Comparison of ENCODE assay signal across 9 cellular contexts in the genomic region with DNA sequence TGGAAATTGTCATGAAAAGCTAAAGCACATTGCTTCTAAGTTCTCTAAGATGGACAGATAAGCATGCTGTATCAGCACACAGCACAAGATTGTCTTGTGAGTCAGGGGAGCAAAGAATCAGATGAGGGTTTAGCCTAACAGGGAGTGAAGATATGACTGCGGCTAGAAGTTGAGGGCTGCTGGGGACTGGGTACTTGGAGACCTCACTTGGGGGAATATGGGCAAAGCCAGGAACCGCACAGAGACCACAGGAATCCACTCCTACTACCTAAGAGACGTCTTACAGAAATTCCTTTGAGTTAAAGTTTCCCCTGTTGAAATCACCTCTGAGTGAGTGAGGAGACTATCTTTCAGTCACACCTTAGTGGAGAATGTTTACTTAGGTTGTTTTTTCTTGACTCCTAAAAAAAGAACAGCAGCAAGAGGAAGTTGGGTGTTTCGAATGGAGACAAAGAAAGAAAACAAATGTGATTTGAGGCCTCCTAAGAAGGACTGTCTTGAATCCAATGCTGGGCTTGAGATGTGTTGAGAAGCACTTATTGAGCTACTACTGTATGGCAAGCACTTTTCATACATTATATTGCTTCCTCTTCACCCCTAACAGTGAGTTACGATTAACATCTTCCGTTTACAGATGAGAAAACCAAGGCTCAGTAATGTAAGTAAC.
DNase-seq lines count a peak whose midpoint lies in the region; ATAC-seq and TF ChIP-seq lines count a peak whose summit lies in the region.
"Had no signal": no experiment of that assay in that cellular context is flagged by ENCODE, and none has a peak within 500 bp of the region (broad histone marks: within the 10 kb centered on the region; RNA-seq: fewer than 3 reads in every experiment).

No MANE protein-coding gene starts in this region.

- H3K4me3 Mint-ChIP-seq in activated CD4-positive, alpha-beta T cell treated with anti-CD3 and anti-CD28 coated beads, Interleukin-2, amount 10 ng/mL, durations not matched to agents 24 days and 14 days: peak overlapping the region; percentile 68

- peaks cover 93% of the 10 kb centered on the region for H3K4me1 Mint-ChIP-seq in activated CD4-positive, alpha-beta T cell treated with anti-CD3 and anti-CD28 coated beads, Interleukin-2, amount 10 ng/mL, durations not matched to agents 24 days and 14 days

- WGBS in thyroid gland, 2 donors: 58 to 79% methylated on average over 6 of the region's 6 CpGs

- peak overlapping the region; percentile 97 for H3K27ac Mint-ChIP-seq in activated CD4-positive, alpha-beta T cell treated with anti-CD3 and anti-CD28 coated beads, Interleukin-2, amount 10 ng/mL, durations not matched to agents 24 days and 14 days

- no peak overlapping the region for H3K4me3 ChIP-seq in lower lobe of right lung
- H3K4me3 ChIP-seq in thyroid gland (replicated peaks in 1 of 3): no peak overlapping the region
- H3K4me3 ChIP-seq in right atrium auricular region: no peak overlapping the region

- no peak for TF ChIP-seq CTCF in lower lobe of right lung (IDR thresholded peaks at IDR 0.05)
- no peak for TF ChIP-seq CTCF in thyroid gland (IDR thresholded peaks at IDR 0.05)
- no peak for TF ChIP-seq CTCF in right atrium auricular region (IDR thresholded peaks at IDR 0.05)

- H3K9me3 ChIP-seq in lower lobe of right lung: no peaks in the 10 kb centered on the region
- H3K9me3 ChIP-seq in thyroid gland: no peaks in the 10 kb centered on the region
- H3K9me3 ChIP-seq in right atrium auricular region: no peaks in the 10 kb centered on the region

- H3K9me3 Mint-ChIP-seq in activated CD4-positive, alpha-beta T cell treated with anti-CD3 and anti-CD28 coated beads, Interleukin-2, amount 10 ng/mL, durations not matched to agents 24 days and 14 days: no peaks in the 10 kb centered on the region

- H3K27me3 ChIP-seq in lower lobe of right lung (ENCODE audit: low read depth): no peaks in the 10 kb centered on the region
- no peaks in the 10 kb centered on the region for H3K27me3 ChIP-seq in thyroid gland
- no peaks in the 10 kb centered on the region for H3K27me3 ChIP-seq in right atrium auricular region

- H3K36me3 ChIP-seq in lower lobe of right lung (no peaks in the 10 kb centered on the region), thyroid gland (no peaks in the 10 kb centered on the region), right atrium auricular region (no peaks in the 10 kb centered on the region)

- intact Hi-C loops in activated CD4-positive, alpha-beta T cell treated with anti-CD3 and anti-CD28 coated beads, Interleukin-2, amount 10 ng/mL, durations not matched to agents 24 days and 14 days (cut with micrococcal nuclease): loop anchor here (1.0 to 10.0 kb wide), 5 partner anchors 11 to 1045 kb away; no protein-coding TSS in a partner anchor
- intact Hi-C loops in lower lobe of right lung (cut with DNase I) (no loop called here), thyroid gland (cut with DNase I) (no loop called here)

- peaks cover 10% of the 10 kb centered on the region for H3K36me3 Mint-ChIP-seq in activated CD4-positive, alpha-beta T cell treated with anti-CD3 and anti-CD28 coated beads, Interleukin-2, amount 10 ng/mL, durations not matched to agents 24 days and 14 days (ENCODE audit: low read depth)

- TF ChIP-seq POLR2A in thyroid gland (IDR thresholded peaks at IDR 0.05): no peak

- ATAC-seq in GM19035 (IDR thresholded peaks at IDR 0.05; ENCODE audit: unreplicated experiment) (peak; percentile 37), HG03135 (IDR thresholded peaks at IDR 0.05; ENCODE audit: unreplicated experiment) (peak; percentile 33), lower lobe of right lung (peak; percentile 91 to 92)

- no peaks in the 10 kb centered on the region for H3K27me3 Mint-ChIP-seq in activated CD4-positive, alpha-beta T cell treated with anti-CD3 and anti-CD28 coated beads, Interleukin-2, amount 10 ng/mL, durations not matched to agents 24 days and 14 days

- DNase-seq in activated CD4-positive, alpha-beta T cell treated with anti-CD3 and anti-CD28 coated beads, Interleukin-2, amount 10 ng/mL, durations not matched to agents 24 days and 14 days: peak; percentile 87
- DNase-seq in lower lobe of right lung (peak; percentile 59), thyroid gland (no peak), anterior cingulate cortex (lab: John Stamatoyannopoulos, UW) (no peak), SIG-M5 treated with dmso at 0.1 percent for 504 hours (lab: John Stamatoyannopoulos, UW; ENCODE audit: unreplicated experiment) (no peak), right atrium auricular region (ENCODE audit: low spot score) (no peak)
- DNase-seq: left cardiac atrium had no signal

- peak overlapping the region; percentile 79 for H3K27ac ChIP-seq in lower lobe of right lung
- no peak overlapping the region for H3K27ac ChIP-seq in thyroid gland
- H3K27ac ChIP-seq in right atrium auricular region: no peak overlapping the region

- H3K4me1 ChIP-seq in lower lobe of right lung (peaks cover 83% of the 10 kb centered on the region), thyroid gland (peaks cover 9 to 19% of the 10 kb centered on the region in 2 donors), right atrium auricular region (peaks cover 0 to 35% of the 10 kb centered on the region in 2 donors)

Comparison
In these comparisons a context has a peak if more than half of its experiments do, and no peak if none do; other contexts are left out.
1. ATAC-seq: peak in every context shown above with its lines; median percentile 92 in lower lobe of right lung; 37 in GM19035; 33 in HG03135.
2. DNase-seq: peak in activated CD4-positive, alpha-beta T cell treated with anti-CD3 and anti-CD28 coated beads, Interleukin-2, amount 10 ng/mL, durations not matched to agents 24 days and 14 days (single experiment) and lower lobe of right lung (single experiment); none in thyroid gland (0 of 2), anterior cingulate cortex (0 of 58), SIG-M5 treated with dmso at 0.1 percent for 504 hours (single experiment) and right atrium auricular region (single experiment).